Comparison of ENCODE assay signal across 18 cellular contexts in genomic region chr3:16474304-16474703, GRCh38. TPM values are rescaled to one million over a fixed set of nuclear protein-coding genes. Genes with fewer than 3 reads are reported as not detected.
DNase-seq lines count a peak whose midpoint lies in the region; TF ChIP-seq lines count a peak whose summit lies in the region.
"Had no signal": no experiment of that assay in that cellular context is flagged by ENCODE, and none has a peak within 500 bp of the region (broad histone marks: within the 10 kb centered on the region; RNA-seq: fewer than 3 reads in every experiment).

No MANE protein-coding gene starts in this region.

- TF ChIP-seq CTCF in AG04449 (IDR thresholded peaks at IDR 0.05; ENCODE audit: insufficient read depth, low read length, missing control alignments) (no peak), brain microvascular endothelial cell (IDR thresholded peaks at IDR 0.05; ENCODE audit: low read depth, low read length, missing control alignments) (no peak), prostate gland (IDR thresholded peaks at IDR 0.05) (no peak)

- DNase-seq in AG04449 (ENCODE audit: low read depth, low spot score) (peak; percentile 61), Karpas-422 (no peak), brain microvascular endothelial cell (peak; percentile 90), left kidney (ENCODE audit: low read depth, low spot score) (peak; percentile 45), trophoblast cell (no peak), prostate gland (ENCODE audit: low spot score) (no peak), NCI-H774 (lab: John Stamatoyannopoulos, UW) (no peak)
- DNase-seq in activated T-cell treated with anti-CD3 and anti-CD28 coated beads, Interleukin-2, amount 50 U/mL, for 1 hour = no peak
- DNase-seq: activated CD4-positive, alpha-beta T cell treated with anti-CD3 and anti-CD28 coated beads for 1 hour; activated CD8-positive, alpha-beta memory T cell treated with anti-CD3 and anti-CD28 coated beads, Interleukin-2, amount 50 U/mL, for 48 hours; KG1; NCI-H187 treated with DMSO at 0.1 percent for 48 hours; NCI-H524; sigmoid colon; T-cell had no signal

- H2AFZ ChIP-seq in Karpas-422 (ENCODE audit: low read length) (no peak overlapping the region), trophoblast cell (ENCODE audit: insufficient read depth, low read length, poor library complexity) (no peak overlapping the region)

- no peak overlapping the region for H2AK5ac ChIP-seq in trophoblast cell (ENCODE audit: low read length)

- H4K20me1 ChIP-seq in Karpas-422 (ENCODE audit: insufficient read depth, low read depth, low read length) = no peaks in the 10 kb centered on the region

- no peaks in the 10 kb centered on the region for H3K9me2 ChIP-seq in Karpas-422 (replicated peaks; ENCODE audit: insufficient read depth, low read length)

- no peak overlapping the region for H3K4ac ChIP-seq in trophoblast cell (ENCODE audit: low read depth, low read length)

- in situ Hi-C loops in brain microvascular endothelial cell (cut with HindIII; ENCODE audit: low pct_ligation_motif_present, low sequenced_read_pairs) = no loop called here

- no peak overlapping the region for H3K14ac ChIP-seq in trophoblast cell (ENCODE audit: low read length)

- no peak overlapping the region for H2BK12ac ChIP-seq in trophoblast cell (ENCODE audit: low read length)

- H4K8ac ChIP-seq in trophoblast cell (ENCODE audit: low read depth, low read length) = no peak overlapping the region

- CTCF ChIA-PET in AG04449 (lab: Yijun Ruan, JAX) = no interaction called here

- H3K4me2 ChIP-seq in Karpas-422 (ENCODE audit: low read depth, low read length, poor library complexity, severe bottlenecking) (peak overlapping the region; percentile 10), trophoblast cell (ENCODE audit: low read length) (no peak overlapping the region)
- H3K4me2 ChIP-seq: neural progenitor cell had no signal

- H3K79me2 ChIP-seq in Karpas-422 (ENCODE audit: low read length) (peaks cover 100% of the 10 kb centered on the region), trophoblast cell (ENCODE audit: control insufficient read depth, insufficient read depth, low read length, poor library complexity) (no peaks in the 10 kb centered on the region)

- POLR2A ChIA-PET in AG04449 (lab: Yijun Ruan, JAX) = interaction anchor here (0.7 to 2.0 kb wide), 4 partner anchors 9 to 47 kb away, joined by 3 to 7 read pairs (median 3); no protein-coding TSS in a partner anchor

- H2BK5ac ChIP-seq in trophoblast cell (ENCODE audit: low read depth, low read length, poor library complexity) = no peak overlapping the region

- H3K27me3 ChIP-seq in Karpas-422 (ENCODE audit: low read length) (no peaks in the 10 kb centered on the region), brain microvascular endothelial cell (replicated peaks) (no peaks in the 10 kb centered on the region), trophoblast cell (ENCODE audit: insufficient read depth, low read length) (no peaks in the 10 kb centered on the region), prostate gland (replicated peaks; ENCODE audit: insufficient read depth) (no peaks in the 10 kb centered on the region)
- H3K27me3 ChIP-seq: neural progenitor cell, sigmoid colon had no signal

- H3K9me3 ChIP-seq in Karpas-422 (ENCODE audit: low read length) (no peaks in the 10 kb centered on the region), trophoblast cell (ENCODE audit: insufficient read depth, low read depth, low read length) (peaks cover 2% of the 10 kb centered on the region), prostate gland (no peaks in the 10 kb centered on the region)
- H3K9me3 ChIP-seq: HAP-1, sigmoid colon had no signal

- H3K9ac ChIP-seq in Karpas-422 (ENCODE audit: low read length) = peak overlapping the region; percentile 39
- no peak overlapping the region for H3K9ac ChIP-seq in trophoblast cell (ENCODE audit: low read length)
- H3K9ac ChIP-seq: neural progenitor cell had no signal

- H3K27ac ChIP-seq in Karpas-422 (ENCODE audit: low read length) = peak overlapping the region; percentile 86
- H3K27ac ChIP-seq in brain microvascular endothelial cell = peak overlapping the region; percentile 94
- H3K27ac ChIP-seq in trophoblast cell (ENCODE audit: low read depth, low read length) = no peak overlapping the region
- no peak overlapping the region for H3K27ac ChIP-seq in prostate gland
- H3K27ac ChIP-seq: epithelial cell of prostate, neural progenitor cell had no signal

- no peak overlapping the region for H4K12ac ChIP-seq in trophoblast cell (ENCODE audit: low read depth, low read length)

- H3K36me3 ChIP-seq in Karpas-422 (ENCODE audit: insufficient read depth, low read length) (peaks cover 89% of the 10 kb centered on the region), brain microvascular endothelial cell (replicated peaks) (peaks cover 7% of the 10 kb centered on the region), trophoblast cell (ENCODE audit: control insufficient read depth in 1 of 2, insufficient read depth in 2 of 2, low read length in 2 of 2) (no peaks in the 10 kb centered on the region), prostate gland (no peaks in the 10 kb centered on the region)
- H3K36me3 ChIP-seq: HAP-1, neural progenitor cell, sigmoid colon had no signal

- TF ChIP-seq POLR2A in prostate gland (IDR thresholded peaks at IDR 0.05) = no peak

- H2BK120ac ChIP-seq in trophoblast cell (ENCODE audit: insufficient read depth, low read length, poor library complexity) = no peak overlapping the region

- WGBS in trophoblast cell (ENCODE audit: extremely low coverage, insufficient coverage, insufficient read length) = no CpG with 5 or more reads among the region's 1 CpG
- 67% methylated on average over 1 of the region's 1 CpG for WGBS in prostate gland

- H3K4me3 ChIP-seq in AG04449 (ENCODE audit: low read depth, low read length) (no peak overlapping the region), Karpas-422 (ENCODE audit: low read length) (no peak overlapping the region), brain microvascular endothelial cell (ENCODE audit: low read depth, low read length) (no peak overlapping the region), trophoblast cell (ENCODE audit: low read depth, low read length) (no peak overlapping the region), prostate gland (no peak overlapping the region)
- H3K4me3 ChIP-seq: HAP-1, neural progenitor cell, sigmoid colon had no signal

- no peak overlapping the region for H4K91ac ChIP-seq in trophoblast cell (ENCODE audit: low read depth, low read length)

- H3K4me1 ChIP-seq in Karpas-422 (ENCODE audit: low read length) = peaks cover 98% of the 10 kb centered on the region
- peaks cover 0 to 2% of the 10 kb centered on the region in 2 experiments for H3K4me1 ChIP-seq in trophoblast cell (ENCODE audit: control insufficient read depth in 1 of 2, insufficient read depth in 2 of 2, low read length in 2 of 2)
- H3K4me1 ChIP-seq in prostate gland (replicated peaks) = no peaks in the 10 kb centered on the region
- H3K4me1 ChIP-seq: HAP-1, neural progenitor cell, sigmoid colon had no signal

- no peak overlapping the region for H3K23ac ChIP-seq in trophoblast cell (ENCODE audit: low read length)

- no peak overlapping the region for H3K18ac ChIP-seq in trophoblast cell (ENCODE audit: low read length)

- no peaks in the 10 kb centered on the region for H3K79me1 ChIP-seq in trophoblast cell (ENCODE audit: low read length)

- intact Hi-C loops in prostate gland (cut with DNase I) = no loop called here

RNA-seq across cellular contexts. Expression of gene RFTN1, which starts 39.2 kb away (rescaled TPM):
- 291 and 375 TPM in 2 replicates for total RNA-seq in Karpas-422 (2014; rRNA removed; shearing (Covaris generic); ENCODE audit: low replicate concordance)
- polyA plus RNA-seq in trophoblast cell (2013) = 5.4 and 5.8 TPM in 2 replicates
- 10 to 100 TPM in 1 of 2 donors, 1 to 10 TPM in 1; 7.4 to 16.1 TPM for total RNA-seq in prostate gland

Comparison
In these comparisons a context has a peak if more than half of its experiments do, and no peak if none do; other contexts are left out.
1. DNase-seq: peak in AG04449 (single experiment), brain microvascular endothelial cell (single experiment) and left kidney (single experiment); none in Karpas-422 (single experiment), trophoblast cell (0 of 2), prostate gland (single experiment), activated T-cell treated with anti-CD3 and anti-CD28 coated beads, Interleukin-2, amount 50 U/mL, for 1 hour (single experiment) and NCI-H774 (single experiment).
2. H3K27ac ChIP-seq: peak in Karpas-422 (single experiment) and brain microvascular endothelial cell (single experiment); none in trophoblast cell (single experiment) and prostate gland (0 of 2).
3. RNA of gene RFTN1, which starts 39.2 kb away (total RNA-seq): 291 to 375 TPM in Karpas-422; 7.4 to 16.1 TPM in prostate gland; every median in the first group is over 10 times any median in the second.